1 cellular context compared by ENCODE assay signal in the genomic region with DNA sequence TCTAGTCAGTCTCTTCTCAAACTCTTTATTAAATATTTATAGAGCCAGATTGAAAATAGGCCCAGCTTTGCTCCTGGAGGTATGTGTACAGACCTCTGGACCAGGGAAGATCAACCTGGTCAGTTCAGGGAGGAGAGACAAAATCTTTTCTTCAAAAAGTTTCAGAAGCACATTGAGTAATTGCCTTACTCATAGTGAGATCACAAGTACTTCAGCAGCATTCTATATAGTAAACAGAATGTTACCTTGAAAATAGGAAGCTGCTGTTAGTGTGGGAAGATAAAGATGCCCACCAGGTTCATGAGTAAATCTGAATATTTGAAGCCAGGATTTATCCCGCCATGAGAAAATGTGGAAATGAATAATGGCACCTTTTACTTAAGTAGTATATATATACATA.
A peak's percentile ranks its signal among the peaks of the same experiment; 100 is the strongest.
TF ChIP-seq lines count a peak whose summit lies in the region.

No MANE protein-coding gene starts in this region.

TF ChIP-seq in GM12878, 131 proteins besides CTCF, POLR2A, EP300 and RAD21 (continued from another document):
- TF ChIP-seq, protein P1, sequence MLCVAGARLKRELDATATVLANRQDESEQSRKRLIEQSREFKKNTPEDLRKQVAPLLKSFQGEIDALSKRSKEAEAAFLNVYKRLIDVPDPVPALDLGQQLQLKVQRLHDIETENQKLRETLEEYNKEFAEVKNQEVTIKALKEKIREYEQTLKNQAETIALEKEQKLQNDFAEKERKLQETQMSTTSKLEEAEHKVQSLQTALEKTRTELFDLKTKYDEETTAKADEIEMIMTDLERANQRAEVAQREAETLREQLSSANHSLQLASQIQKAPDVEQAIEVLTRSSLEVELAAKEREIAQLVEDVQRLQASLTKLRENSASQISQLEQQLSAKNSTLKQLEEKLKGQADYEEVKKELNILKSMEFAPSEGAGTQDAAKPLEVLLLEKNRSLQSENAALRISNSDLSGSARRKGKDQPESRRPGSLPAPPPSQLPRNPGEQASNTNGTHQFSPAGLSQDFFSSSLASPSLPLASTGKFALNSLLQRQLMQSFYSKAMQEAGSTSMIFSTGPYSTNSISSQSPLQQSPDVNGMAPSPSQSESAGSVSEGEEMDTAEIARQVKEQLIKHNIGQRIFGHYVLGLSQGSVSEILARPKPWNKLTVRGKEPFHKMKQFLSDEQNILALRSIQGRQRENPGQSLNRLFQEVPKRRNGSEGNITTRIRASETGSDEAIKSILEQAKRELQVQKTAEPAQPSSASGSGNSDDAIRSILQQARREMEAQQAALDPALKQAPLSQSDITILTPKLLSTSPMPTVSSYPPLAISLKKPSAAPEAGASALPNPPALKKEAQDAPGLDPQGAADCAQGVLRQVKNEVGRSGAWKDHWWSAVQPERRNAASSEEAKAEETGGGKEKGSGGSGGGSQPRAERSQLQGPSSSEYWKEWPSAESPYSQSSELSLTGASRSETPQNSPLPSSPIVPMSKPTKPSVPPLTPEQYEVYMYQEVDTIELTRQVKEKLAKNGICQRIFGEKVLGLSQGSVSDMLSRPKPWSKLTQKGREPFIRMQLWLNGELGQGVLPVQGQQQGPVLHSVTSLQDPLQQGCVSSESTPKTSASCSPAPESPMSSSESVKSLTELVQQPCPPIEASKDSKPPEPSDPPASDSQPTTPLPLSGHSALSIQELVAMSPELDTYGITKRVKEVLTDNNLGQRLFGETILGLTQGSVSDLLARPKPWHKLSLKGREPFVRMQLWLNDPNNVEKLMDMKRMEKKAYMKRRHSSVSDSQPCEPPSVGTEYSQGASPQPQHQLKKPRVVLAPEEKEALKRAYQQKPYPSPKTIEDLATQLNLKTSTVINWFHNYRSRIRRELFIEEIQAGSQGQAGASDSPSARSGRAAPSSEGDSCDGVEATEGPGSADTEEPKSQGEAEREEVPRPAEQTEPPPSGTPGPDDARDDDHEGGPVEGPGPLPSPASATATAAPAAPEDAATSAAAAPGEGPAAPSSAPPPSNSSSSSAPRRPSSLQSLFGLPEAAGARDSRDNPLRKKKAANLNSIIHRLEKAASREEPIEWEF (IDR thresholded peaks at IDR 0.05; ENCODE audit: insufficient replicate concordance, low read depth, low read length): no peak
- no peak for TF ChIP-seq FOXK2 (IDR thresholded peaks at IDR 0.05)
- TF ChIP-seq JUNB (IDR thresholded peaks at IDR 0.05): peak; percentile 45; the same call in 1 of the 2 replicates
